ENCODE assay signal across 10 cellular contexts in the genomic region with DNA sequence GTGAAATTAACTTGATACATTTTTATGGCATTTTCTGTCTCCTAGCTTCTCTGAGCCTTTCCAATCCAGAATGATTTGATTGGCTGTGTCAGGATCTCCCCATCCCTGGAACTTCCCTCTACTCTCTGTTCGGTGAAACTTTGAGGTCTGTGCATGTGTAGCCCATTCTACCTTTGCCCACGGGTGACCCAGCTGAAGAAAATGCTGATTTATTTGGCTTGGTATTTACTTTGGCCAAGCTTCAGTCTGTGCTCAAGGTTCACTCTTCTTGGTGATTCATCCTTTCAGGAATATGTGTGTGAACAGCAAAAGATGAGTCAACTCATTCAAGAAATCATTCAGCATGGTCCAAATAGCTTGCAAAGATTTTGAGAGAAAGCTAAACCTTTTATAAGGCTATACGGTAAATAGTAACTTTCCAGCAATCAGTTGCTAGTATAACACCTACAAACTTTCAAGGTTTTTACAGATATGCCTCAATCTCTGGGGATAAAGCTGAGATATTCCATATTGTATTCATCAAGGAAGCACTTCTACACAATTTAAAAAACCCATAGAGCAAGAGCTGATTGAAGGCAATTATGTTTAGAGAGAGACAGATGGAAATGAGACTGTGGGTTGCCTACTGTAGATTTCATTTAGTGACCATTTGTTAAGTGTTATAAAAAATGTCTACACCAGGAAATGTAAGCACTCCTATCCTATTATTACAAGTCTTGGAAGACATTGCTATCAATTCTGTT.
DNase-seq lines count a peak whose midpoint lies in the region; ATAC-seq and TF ChIP-seq lines count a peak whose summit lies in the region.
"Had no signal": no experiment of that assay in that cellular context is flagged by ENCODE, and none has a peak within 500 bp of the region (broad histone marks: within the 10 kb centered on the region; RNA-seq: fewer than 3 reads in every experiment).

No MANE protein-coding gene starts in this region.

- H3K9me3 Mint-ChIP-seq in activated CD8-positive, alpha-beta T cell treated with anti-CD3 and anti-CD28 coated beads for 36 hours, result no peaks in the 10 kb centered on the region
- H3K9me3 Mint-ChIP-seq in activated CD8-positive, alpha-beta T cell treated with anti-CD3 and anti-CD28 coated beads, Interleukin-2, amount 10 ng/mL, durations not matched to agents 7 days and 5 days (ENCODE audit: insufficient read depth), result no peaks in the 10 kb centered on the region
- H3K9me3 Mint-ChIP-seq in stimulated activated naive CD8-positive, alpha-beta T cell treated with anti-CD3 and anti-CD28 coated beads, Interleukin-15, amount 100 ng/mL, for 72 hours, result no peaks in the 10 kb centered on the region
- H3K9me3 Mint-ChIP-seq in CD8-positive, alpha-beta T cell, result no peaks in the 10 kb centered on the region

- peak overlapping the region; percentile 30; the same call in 1 of the 2 replicates for H3K4me3 ChIP-seq in PC-9
- H3K4me3 ChIP-seq in fibroblast of the aortic adventitia (ENCODE audit: low read depth, low read length), result no peak overlapping the region
- no peak overlapping the region for H3K4me3 ChIP-seq in CD8-positive, alpha-beta T cell (ENCODE audit: low read depth, low read length)

- H3K4me2 ChIP-seq in PC-9, result peak overlapping the region; percentile 41

- H3K4me3 Mint-ChIP-seq in activated CD8-positive, alpha-beta T cell treated with anti-CD3 and anti-CD28 coated beads for 36 hours, result no peak overlapping the region
- no peak overlapping the region for H3K4me3 Mint-ChIP-seq in activated CD8-positive, alpha-beta T cell treated with anti-CD3 and anti-CD28 coated beads, Interleukin-2, amount 10 ng/mL, durations not matched to agents 7 days and 5 days
- no peak overlapping the region for H3K4me3 Mint-ChIP-seq in stimulated activated naive CD8-positive, alpha-beta T cell treated with anti-CD3 and anti-CD28 coated beads, Interleukin-15, amount 100 ng/mL, for 72 hours
- no peak overlapping the region for H3K4me3 Mint-ChIP-seq in CD8-positive, alpha-beta T cell

- H3K9me3 ChIP-seq in PC-9 (ENCODE audit: insufficient read depth, low read depth), result peaks cover 7% of the 10 kb centered on the region; the same call in 1 of the 2 replicates
- H3K9me3 ChIP-seq in CD8-positive, alpha-beta T cell (ENCODE audit: low read length), result no peaks in the 10 kb centered on the region

- H4K20me1 ChIP-seq in PC-9 (ENCODE audit: insufficient read depth), result no peaks in the 10 kb centered on the region

- POLR2A ChIA-PET in activated CD8-positive, alpha-beta T cell treated with anti-CD3 and anti-CD28 coated beads for 36 hours (lab: Charles Lee), result no interaction called here
- POLR2A ChIA-PET in activated CD8-positive, alpha-beta T cell treated with anti-CD3 and anti-CD28 coated beads, Interleukin-2, amount 10 ng/mL, durations not matched to agents 7 days and 5 days (lab: Charles Lee), result no interaction called here
- POLR2A ChIA-PET in PC-9 (lab: Charles Lee; ENCODE audit: unreplicated experiment), result interaction anchor here (0.6 kb wide), 1 partner anchor 329 kb away, joined by 6 read pairs; no protein-coding TSS in a partner anchor
- POLR2A ChIA-PET in CD8-positive, alpha-beta T cell (lab: Charles Lee), result no interaction called here

- CTCF ChIA-PET in activated CD8-positive, alpha-beta T cell treated with anti-CD3 and anti-CD28 coated beads for 36 hours (lab: Charles Lee), result no interaction called here
- CTCF ChIA-PET in activated CD8-positive, alpha-beta T cell treated with anti-CD3 and anti-CD28 coated beads, Interleukin-2, amount 10 ng/mL, durations not matched to agents 7 days and 5 days (lab: Charles Lee), result no interaction called here
- CTCF ChIA-PET in PC-9 (lab: Charles Lee), result no interaction called here
- CTCF ChIA-PET in CD8-positive, alpha-beta T cell (lab: Charles Lee), result no interaction called here

- peak overlapping the region; percentile 83 for H3K27ac ChIP-seq in PC-9
- no peak overlapping the region for H3K27ac ChIP-seq in CD8-positive, alpha-beta T cell (ENCODE audit: low read depth, low read length)

- TF ChIP-seq CTCF in activated CD8-positive, alpha-beta T cell treated with anti-CD3 and anti-CD28 coated beads for 36 hours (IDR thresholded peaks at IDR 0.05), result no peak
- TF ChIP-seq CTCF in PC-9 (conservative IDR thresholded peaks at IDR 0.05), result no peak
- no peak for TF ChIP-seq CTCF in fibroblast of the aortic adventitia (IDR thresholded peaks at IDR 0.05; ENCODE audit: insufficient read depth, low read length)
- TF ChIP-seq CTCF in CD8-positive, alpha-beta T cell (IDR thresholded peaks at IDR 0.05), result no peak

- no peaks in the 10 kb centered on the region for H3K27me3 Mint-ChIP-seq in activated CD8-positive, alpha-beta T cell treated with anti-CD3 and anti-CD28 coated beads for 36 hours
- peaks cover 4% of the 10 kb centered on the region for H3K27me3 Mint-ChIP-seq in activated CD8-positive, alpha-beta T cell treated with anti-CD3 and anti-CD28 coated beads, Interleukin-2, amount 10 ng/mL, durations not matched to agents 7 days and 5 days (ENCODE audit: low read depth)
- H3K27me3 Mint-ChIP-seq in stimulated activated naive CD8-positive, alpha-beta T cell treated with anti-CD3 and anti-CD28 coated beads, Interleukin-15, amount 100 ng/mL, for 72 hours, result no peaks in the 10 kb centered on the region
- no peaks in the 10 kb centered on the region for H3K27me3 Mint-ChIP-seq in CD8-positive, alpha-beta T cell (ENCODE audit: low read depth)

- no peaks in the 10 kb centered on the region for H3K27me3 ChIP-seq in PC-9 (ENCODE audit: insufficient read depth, low read depth)
- H3K27me3 ChIP-seq in CD8-positive, alpha-beta T cell (ENCODE audit: insufficient read depth, low read length), result no peaks in the 10 kb centered on the region

- H3F3A ChIP-seq in PC-9 (ENCODE audit: insufficient read depth, low read depth), result no peaks in the 10 kb centered on the region

- no peak for DNase-seq in activated CD8-positive, alpha-beta T cell treated with anti-CD3 and anti-CD28 coated beads for 36 hours
- DNase-seq in activated CD8-positive, alpha-beta T cell treated with anti-CD3 and anti-CD28 coated beads, Interleukin-2, amount 10 ng/mL, durations not matched to agents 7 days and 5 days, result no peak
- DNase-seq in PC-9 (peak; percentile 38 to 90), fibroblast of the aortic adventitia (ENCODE audit: low read depth) (peak; percentile 85), medulla oblongata (ENCODE audit: extremely low spot score) (no peak), NCI-H2171 treated with DMSO at 0.1 percent for 48 hours (lab: John Stamatoyannopoulos, UW) (no peak)
- no peak for DNase-seq in stimulated activated naive CD8-positive, alpha-beta T cell treated with anti-CD3 and anti-CD28 coated beads, Interleukin-15, amount 100 ng/mL, for 72 hours
- DNase-seq in CD8-positive, alpha-beta T cell, result no peak
- DNase-seq: NCI-H1105, retina had no signal

- peaks cover 19% of the 10 kb centered on the region for H3K4me1 ChIP-seq in PC-9 (replicated peaks; ENCODE audit: insufficient read depth)
- no peaks in the 10 kb centered on the region for H3K4me1 ChIP-seq in CD8-positive, alpha-beta T cell (ENCODE audit: insufficient read depth, low read length)

- ATAC-seq in activated CD8-positive, alpha-beta T cell treated with anti-CD3 and anti-CD28 coated beads for 36 hours, result peak; percentile 20
- ATAC-seq in activated CD8-positive, alpha-beta T cell treated with anti-CD3 and anti-CD28 coated beads, Interleukin-2, amount 10 ng/mL, durations not matched to agents 7 days and 5 days, result no peak
- ATAC-seq in stimulated activated naive CD8-positive, alpha-beta T cell treated with anti-CD3 and anti-CD28 coated beads, Interleukin-15, amount 100 ng/mL, for 72 hours, result peak; percentile 64
- no peak for ATAC-seq in CD8-positive, alpha-beta T cell

- no peak overlapping the region for H2AFZ ChIP-seq in PC-9

- BruUV-seq in PC-9 (replicated peaks; lab: Mats Ljungman, UMichigan), result no TSS peak

- intact Hi-C loops in activated CD8-positive, alpha-beta T cell treated with anti-CD3 and anti-CD28 coated beads for 36 hours (cut with micrococcal nuclease), result no loop called here
- intact Hi-C loops in PC-9 (cut with micrococcal nuclease; ENCODE audit: unreplicated experiment), result no loop called here
- intact Hi-C loops in CD8-positive, alpha-beta T cell (cut with DNase I, micrococcal nuclease), result no loop called here

- H3K9me2 ChIP-seq in PC-9 (ENCODE audit: insufficient read depth), result no peaks in the 10 kb centered on the region

- H3K36me3 ChIP-seq in PC-9 (ENCODE audit: low read depth), result no peaks in the 10 kb centered on the region
- no peaks in the 10 kb centered on the region for H3K36me3 ChIP-seq in CD8-positive, alpha-beta T cell (ENCODE audit: insufficient read depth, low read length)

- no peaks in the 10 kb centered on the region for H3K79me2 ChIP-seq in PC-9 (ENCODE audit: low read depth)

- H3K36me3 Mint-ChIP-seq in activated CD8-positive, alpha-beta T cell treated with anti-CD3 and anti-CD28 coated beads for 36 hours (ENCODE audit: low read depth), result no peaks in the 10 kb centered on the region
- no peaks in the 10 kb centered on the region for H3K36me3 Mint-ChIP-seq in activated CD8-positive, alpha-beta T cell treated with anti-CD3 and anti-CD28 coated beads, Interleukin-2, amount 10 ng/mL, durations not matched to agents 7 days and 5 days (ENCODE audit: low read depth)
- no peaks in the 10 kb centered on the region for H3K36me3 Mint-ChIP-seq in CD8-positive, alpha-beta T cell

- no peaks in the 10 kb centered on the region for H3K4me1 Mint-ChIP-seq in activated CD8-positive, alpha-beta T cell treated with anti-CD3 and anti-CD28 coated beads for 36 hours (ENCODE audit: low read depth)
- no peaks in the 10 kb centered on the region for H3K4me1 Mint-ChIP-seq in activated CD8-positive, alpha-beta T cell treated with anti-CD3 and anti-CD28 coated beads, Interleukin-2, amount 10 ng/mL, durations not matched to agents 7 days and 5 days (ENCODE audit: low read depth)
- H3K4me1 Mint-ChIP-seq in stimulated activated naive CD8-positive, alpha-beta T cell treated with anti-CD3 and anti-CD28 coated beads, Interleukin-15, amount 100 ng/mL, for 72 hours, result no peaks in the 10 kb centered on the region
- H3K4me1 Mint-ChIP-seq in CD8-positive, alpha-beta T cell (ENCODE audit: low read depth), result no peaks in the 10 kb centered on the region

- no peak overlapping the region for H3K27ac Mint-ChIP-seq in activated CD8-positive, alpha-beta T cell treated with anti-CD3 and anti-CD28 coated beads for 36 hours
- no peak overlapping the region for H3K27ac Mint-ChIP-seq in activated CD8-positive, alpha-beta T cell treated with anti-CD3 and anti-CD28 coated beads, Interleukin-2, amount 10 ng/mL, durations not matched to agents 7 days and 5 days
- peak overlapping the region in 1 of 2 donors; percentile 27 for H3K27ac Mint-ChIP-seq in stimulated activated naive CD8-positive, alpha-beta T cell treated with anti-CD3 and anti-CD28 coated beads, Interleukin-15, amount 100 ng/mL, for 72 hours
- no peak overlapping the region for H3K27ac Mint-ChIP-seq in CD8-positive, alpha-beta T cell

Comparison
In these comparisons a context has a peak if more than half of its experiments do, and no peak if none do; other contexts are left out.
1. ATAC-seq: peak in activated CD8-positive, alpha-beta T cell treated with anti-CD3 and anti-CD28 coated beads for 36 hours (single experiment) and stimulated activated naive CD8-positive, alpha-beta T cell treated with anti-CD3 and anti-CD28 coated beads, Interleukin-15, amount 100 ng/mL, for 72 hours (single experiment); none in activated CD8-positive, alpha-beta T cell treated with anti-CD3 and anti-CD28 coated beads, Interleukin-2, amount 10 ng/mL, durations not matched to agents 7 days and 5 days (single experiment) and CD8-positive, alpha-beta T cell (single experiment).
2. DNase-seq: peak in PC-9 (2 of 2) and fibroblast of the aortic adventitia (single experiment); none in activated CD8-positive, alpha-beta T cell treated with anti-CD3 and anti-CD28 coated beads for 36 hours (single experiment), activated CD8-positive, alpha-beta T cell treated with anti-CD3 and anti-CD28 coated beads, Interleukin-2, amount 10 ng/mL, durations not matched to agents 7 days and 5 days (single experiment), stimulated activated naive CD8-positive, alpha-beta T cell treated with anti-CD3 and anti-CD28 coated beads, Interleukin-15, amount 100 ng/mL, for 72 hours (0 of 2), CD8-positive, alpha-beta T cell (0 of 7), medulla oblongata (single experiment) and NCI-H2171 treated with DMSO at 0.1 percent for 48 hours (single experiment).